11 cellular contexts compared by ENCODE assay signal in the genomic region with DNA sequence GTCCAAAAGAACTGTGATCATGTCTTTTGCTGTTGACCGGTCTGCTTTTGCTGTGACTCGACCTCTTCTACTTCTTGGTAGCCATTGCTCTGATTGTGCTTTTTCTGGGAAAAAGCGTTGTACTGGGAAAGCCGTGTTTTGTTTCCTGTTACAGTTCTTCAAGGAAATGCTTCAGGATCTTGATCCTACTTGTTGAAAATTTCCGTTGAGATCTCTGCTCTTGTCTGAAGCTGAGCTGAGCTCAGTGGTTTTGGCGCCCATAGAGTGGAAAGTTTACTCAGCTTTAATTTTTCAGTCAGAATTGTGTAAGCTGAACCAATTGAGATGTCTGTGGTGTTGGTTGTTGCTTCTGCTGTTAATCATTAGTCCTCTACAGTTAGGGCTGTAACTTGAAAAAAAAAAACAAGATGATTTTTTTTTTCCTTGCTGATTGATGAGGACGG.
A peak's percentile ranks its signal among the peaks of the same experiment; 100 is the strongest.
DNase-seq lines count a peak whose midpoint lies in the region; ATAC-seq and TF ChIP-seq lines count a peak whose summit lies in the region.
"Had no signal": no experiment of that assay in that cellular context is flagged by ENCODE, and none has a peak within 500 bp of the region (broad histone marks: within the 10 kb centered on the region; RNA-seq: fewer than 3 reads in every experiment).

No MANE protein-coding gene starts in this region.

- no peak overlapping the region for H2AFZ ChIP-seq in SK-N-SH (ENCODE audit: low read depth)

- H3K4me1 ChIP-seq in SK-N-SH (ENCODE audit: control insufficient read depth in 1 of 2, insufficient read depth in 2 of 2, low read depth in 1 of 2, low read length in 1 of 2): peaks cover 3 to 14% of the 10 kb centered on the region in 2 experiments; a peak in 2 of 4 replicates
- H3K4me1 ChIP-seq: BLaER1 had no signal

- intact Hi-C loops in activated T-helper 1 cell treated with anti-CD3 and anti-CD28 coated beads, Interleukin-12 subunit alpha, Interleukin-12 subunit beta, Interleukin-2, Interleukin-4 antibody, amounts not matched to agents 30 ng/mL and 10 ng/mL and 1 ng/mL, durations not matched to agents 14 hours and 24 hours and 36 hours (cut with micrococcal nuclease): loop anchor here (1.0 to 2.0 kb wide), 3 partner anchors 12 to 250 kb away; no protein-coding TSS in a partner anchor

- H3K4me3 Mint-ChIP-seq in activated T-helper 1 cell treated with anti-CD3 and anti-CD28 coated beads, Interleukin-12 subunit alpha, Interleukin-12 subunit beta, Interleukin-2, Interleukin-4 antibody, amounts not matched to agents 30 ng/mL and 10 ng/mL and 1 ng/mL, durations not matched to agents 14 hours and 24 hours and 36 hours: no peak overlapping the region
- H3K4me3 Mint-ChIP-seq in osteocyte (ENCODE audit: unreplicated experiment): no peak overlapping the region

- H3K27ac Mint-ChIP-seq in activated T-helper 1 cell treated with anti-CD3 and anti-CD28 coated beads, Interleukin-12 subunit alpha, Interleukin-12 subunit beta, Interleukin-2, Interleukin-4 antibody, amounts not matched to agents 30 ng/mL and 10 ng/mL and 1 ng/mL, durations not matched to agents 14 hours and 24 hours and 36 hours: peak overlapping the region; percentile 90
- H3K27ac Mint-ChIP-seq in osteocyte (ENCODE audit: unreplicated experiment): peak overlapping the region; percentile 76

- H3K4me2 ChIP-seq in SK-N-SH: no peak overlapping the region
- H3K4me2 ChIP-seq: BLaER1 had no signal

- no peaks in the 10 kb centered on the region for H3K27me3 Mint-ChIP-seq in activated T-helper 1 cell treated with anti-CD3 and anti-CD28 coated beads, Interleukin-12 subunit alpha, Interleukin-12 subunit beta, Interleukin-2, Interleukin-4 antibody, amounts not matched to agents 30 ng/mL and 10 ng/mL and 1 ng/mL, durations not matched to agents 14 hours and 24 hours and 36 hours (ENCODE audit: insufficient read depth)
- no peaks in the 10 kb centered on the region for H3K27me3 Mint-ChIP-seq in osteocyte (ENCODE audit: unreplicated experiment)

- H3K36me3 Mint-ChIP-seq in activated T-helper 1 cell treated with anti-CD3 and anti-CD28 coated beads, Interleukin-12 subunit alpha, Interleukin-12 subunit beta, Interleukin-2, Interleukin-4 antibody, amounts not matched to agents 30 ng/mL and 10 ng/mL and 1 ng/mL, durations not matched to agents 14 hours and 24 hours and 36 hours (ENCODE audit: low read depth): peaks cover 4% of the 10 kb centered on the region
- no peaks in the 10 kb centered on the region for H3K36me3 Mint-ChIP-seq in osteocyte (ENCODE audit: unreplicated experiment)

- no peak for TF ChIP-seq EP300 in SK-N-SH (IDR thresholded peaks at IDR 0.05; ENCODE audit: borderline replicate concordance in 1 of 2, low read depth in 1 of 2, low read length in 1 of 2)

- no peak overlapping the region for H3K4me3 ChIP-seq in SK-N-SH (ENCODE audit: low read depth in 2 of 2, low read length in 1 of 2)
- H3K4me3 ChIP-seq: BLaER1 had no signal

- TF ChIP-seq CTCF in osteocyte (IDR thresholded peaks at IDR 0.05) (no peak), SK-N-SH (IDR thresholded peaks at IDR 0.05) (no peak)

- peaks cover 43% of the 10 kb centered on the region for H3K4me1 Mint-ChIP-seq in activated T-helper 1 cell treated with anti-CD3 and anti-CD28 coated beads, Interleukin-12 subunit alpha, Interleukin-12 subunit beta, Interleukin-2, Interleukin-4 antibody, amounts not matched to agents 30 ng/mL and 10 ng/mL and 1 ng/mL, durations not matched to agents 14 hours and 24 hours and 36 hours (ENCODE audit: low read depth)
- H3K4me1 Mint-ChIP-seq in osteocyte (ENCODE audit: unreplicated experiment): peaks cover 56% of the 10 kb centered on the region

- H4K20me1 ChIP-seq in SK-N-SH (ENCODE audit: insufficient read depth): no peaks in the 10 kb centered on the region
- H4K20me1 ChIP-seq: BLaER1 had no signal

- no peaks in the 10 kb centered on the region for H3K27me3 ChIP-seq in SK-N-SH (ENCODE audit: insufficient read depth)
- H3K27me3 ChIP-seq: BLaER1 had no signal

- DNase-seq in AG08395 (ENCODE audit: low spot score) (peak; percentile 6), glomerular visceral epithelial cell (ENCODE audit: extremely low spot score) (peak; percentile 87), osteocyte (ENCODE audit: extremely low spot score, unreplicated experiment) (no peak), occipital lobe (lab: John Stamatoyannopoulos, UW) (no peak), SK-N-SH (no peak), mucosa of gallbladder (ENCODE audit: low spot score) (no peak)
- DNase-seq in activated T-helper 1 cell treated with anti-CD3 and anti-CD28 coated beads, Interleukin-12 subunit alpha, Interleukin-12 subunit beta, Interleukin-2, Interleukin-4 antibody, amounts not matched to agents 30 ng/mL and 10 ng/mL and 1 ng/mL, durations not matched to agents 14 hours and 24 hours and 36 hours (ENCODE audit: low spot score): peak; percentile 11
- DNase-seq: NCI-H524; stimulated activated naive CD4-positive, alpha-beta T cell had no signal

- ATAC-seq in HG03457 (IDR thresholded peaks at IDR 0.05; ENCODE audit: unreplicated experiment): no peak

- peaks cover 5% of the 10 kb centered on the region for H3K9me3 Mint-ChIP-seq in activated T-helper 1 cell treated with anti-CD3 and anti-CD28 coated beads, Interleukin-12 subunit alpha, Interleukin-12 subunit beta, Interleukin-2, Interleukin-4 antibody, amounts not matched to agents 30 ng/mL and 10 ng/mL and 1 ng/mL, durations not matched to agents 14 hours and 24 hours and 36 hours
- peaks cover 4% of the 10 kb centered on the region for H3K9me3 Mint-ChIP-seq in osteocyte (ENCODE audit: unreplicated experiment)

- H3K27ac ChIP-seq in SK-N-SH (ENCODE audit: low read depth in 2 of 2, low read length in 1 of 2): no peak overlapping the region
- H3K27ac ChIP-seq: BLaER1 had no signal

- POLR2A ChIA-PET in SK-N-SH (lab: Yijun Ruan, JAX): no interaction called here

- no peaks in the 10 kb centered on the region for H3K9me3 ChIP-seq in SK-N-SH
- H3K9me3 ChIP-seq: BLaER1 had no signal

- H3K36me3 ChIP-seq in SK-N-SH (replicated peaks in 1 of 2; ENCODE audit: control insufficient read depth in 1 of 2, insufficient read depth in 2 of 2, low read length in 1 of 2): no peaks in the 10 kb centered on the region
- H3K36me3 ChIP-seq: BLaER1 had no signal

- 85% methylated on average over 7 of the region's 7 CpGs for WGBS in SK-N-SH (ENCODE audit: low lambda C conversion rate)

- no peak for TF ChIP-seq RAD21 in SK-N-SH (IDR thresholded peaks at IDR 0.05; ENCODE audit: low read length)

- no peak overlapping the region for H3K9ac ChIP-seq in SK-N-SH
- H3K9ac ChIP-seq: BLaER1 had no signal

- H3K9me2 ChIP-seq in SK-N-SH: no peaks in the 10 kb centered on the region

- H3F3A ChIP-seq in SK-N-SH (replicated peaks; ENCODE audit: insufficient read depth): peaks cover 7% of the 10 kb centered on the region

- no peaks in the 10 kb centered on the region for H3K79me2 ChIP-seq in SK-N-SH (ENCODE audit: insufficient read depth)

- CTCF ChIA-PET in SK-N-SH (lab: Yijun Ruan, JAX): interaction anchor here (1.0 kb wide), 2 partner anchors 9 to 13 kb away, joined by 3 to 4 read pairs; no protein-coding TSS in a partner anchor

TF ChIP-seq in SK-N-SH, 30 proteins besides CTCF, POLR2A, EP300 and RAD21:
- TF ChIP-seq, protein P1, sequence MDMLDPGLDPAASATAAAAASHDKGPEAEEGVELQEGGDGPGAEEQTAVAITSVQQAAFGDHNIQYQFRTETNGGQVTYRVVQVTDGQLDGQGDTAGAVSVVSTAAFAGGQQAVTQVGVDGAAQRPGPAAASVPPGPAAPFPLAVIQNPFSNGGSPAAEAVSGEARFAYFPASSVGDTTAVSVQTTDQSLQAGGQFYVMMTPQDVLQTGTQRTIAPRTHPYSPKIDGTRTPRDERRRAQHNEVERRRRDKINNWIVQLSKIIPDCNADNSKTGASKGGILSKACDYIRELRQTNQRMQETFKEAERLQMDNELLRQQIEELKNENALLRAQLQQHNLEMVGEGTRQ (IDR thresholded peaks at IDR 0.05; ENCODE audit: borderline replicate concordance, low read depth, low read length): no peak
- no peak for TF ChIP-seq RFX5 (IDR thresholded peaks at IDR 0.05; ENCODE audit: low read length)

Comparison
In these comparisons a context has a peak if more than half of its experiments do, and no peak if none do; other contexts are left out.
1. DNase-seq: peak in AG08395 (single experiment), activated T-helper 1 cell treated with anti-CD3 and anti-CD28 coated beads, Interleukin-12 subunit alpha, Interleukin-12 subunit beta, Interleukin-2, Interleukin-4 antibody, amounts not matched to agents 30 ng/mL and 10 ng/mL and 1 ng/mL, durations not matched to agents 14 hours and 24 hours and 36 hours (single experiment) and glomerular visceral epithelial cell (single experiment); none in osteocyte (single experiment), occipital lobe (single experiment), SK-N-SH (single experiment) and mucosa of gallbladder (single experiment).